Comparison of ENCODE assay signal across 12 cellular contexts in the genomic region with DNA sequence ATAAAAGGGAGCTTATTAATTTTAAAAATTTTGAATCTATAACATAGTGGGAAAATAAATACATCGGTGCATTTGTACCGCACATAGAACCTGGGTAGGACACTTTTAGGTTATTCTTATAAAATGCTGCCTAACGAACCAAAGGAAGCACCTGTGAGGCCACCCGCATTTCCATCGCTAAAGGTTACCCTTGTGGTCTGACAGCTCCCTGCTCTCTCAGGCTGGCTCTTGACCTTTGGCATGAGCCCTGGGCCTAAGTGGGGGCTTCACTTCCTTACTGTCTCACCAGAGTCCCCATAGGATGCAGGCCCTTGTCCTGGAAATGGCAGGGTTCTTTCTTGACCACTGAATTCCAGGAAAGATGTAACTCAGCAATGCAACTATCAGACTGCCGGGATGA. TPM values are rescaled to one million over a fixed set of nuclear protein-coding genes. Genes with fewer than 3 reads are reported as not detected.
DNase-seq lines count a peak whose midpoint lies in the region; ATAC-seq and TF ChIP-seq lines count a peak whose summit lies in the region.
"Had no signal": no experiment of that assay in that cellular context is flagged by ENCODE, and none has a peak within 500 bp of the region (broad histone marks: within the 10 kb centered on the region; RNA-seq: fewer than 3 reads in every experiment).

No MANE protein-coding gene starts in this region.

- peak overlapping the region; percentile 72 for H3K4me3 Mint-ChIP-seq in activated naive CD4-positive, alpha-beta T cell treated with anti-CD3 and anti-CD28 coated beads for 36 hours
- H3K4me3 Mint-ChIP-seq in stimulated activated naive CD8-positive, alpha-beta T cell treated with anti-CD3 and anti-CD28 coated beads, Interleukin-15, amount 100 ng/mL, for 72 hours: peak overlapping the region; percentile 81 to 83
- H3K4me3 Mint-ChIP-seq in glutamatergic neuron (ENCODE audit: unreplicated experiment): no peak overlapping the region

- no peak overlapping the region for H3K4me3 ChIP-seq in SK-N-MC
- H3K4me3 ChIP-seq: psoas muscle had no signal

- no peaks in the 10 kb centered on the region for H3K9me3 ChIP-seq in SK-N-MC (ENCODE audit: low read depth, low read length)
- H3K9me3 ChIP-seq: psoas muscle had no signal

- TF ChIP-seq CTCF in glutamatergic neuron (IDR thresholded peaks at IDR 0.05; ENCODE audit: partially characterized antibody, unreplicated experiment): no peak

- no peak overlapping the region for H3K9ac ChIP-seq in SK-N-MC (ENCODE audit: insufficient read length)

- H3K36me3 ChIP-seq in SK-N-MC (ENCODE audit: insufficient read depth, low read length): peaks cover 51% of the 10 kb centered on the region

- peak; percentile 41 for DNase-seq in activated naive CD4-positive, alpha-beta T cell treated with anti-CD3 and anti-CD28 coated beads for 36 hours
- DNase-seq in activated naive CD4-positive, alpha-beta T cell (lab: John Stamatoyannopoulos, UW): no peak
- DNase-seq in SK-N-MC (ENCODE audit: low read depth, low spot score) (no peak), midbrain (lab: John Stamatoyannopoulos, UW) (no peak), glutamatergic neuron (no peak), NK-92 (lab: John Stamatoyannopoulos, UW; ENCODE audit: unreplicated experiment) (no peak)
- DNase-seq in stimulated activated naive CD8-positive, alpha-beta T cell treated with anti-CD3 and anti-CD28 coated beads, Interleukin-15, amount 100 ng/mL, for 72 hours: no peak
- DNase-seq: cortex of kidney, DMS79 treated with DMSO at 0.1 percent for 48 hours, NCI-H2081 treated with DMSO at 0.1 percent for 48 hours, psoas muscle had no signal

- peak; percentile 32 for ATAC-seq in HG02759 (IDR thresholded peaks at IDR 0.05; ENCODE audit: unreplicated experiment)
- no peak for ATAC-seq in stimulated activated naive CD8-positive, alpha-beta T cell treated with anti-CD3 and anti-CD28 coated beads, Interleukin-15, amount 100 ng/mL, for 72 hours

- H3K4me1 Mint-ChIP-seq in activated naive CD4-positive, alpha-beta T cell treated with anti-CD3 and anti-CD28 coated beads for 36 hours (ENCODE audit: low read depth): peaks cover 75% of the 10 kb centered on the region
- H3K4me1 Mint-ChIP-seq in stimulated activated naive CD8-positive, alpha-beta T cell treated with anti-CD3 and anti-CD28 coated beads, Interleukin-15, amount 100 ng/mL, for 72 hours: peaks cover 71% of the 10 kb centered on the region
- H3K4me1 Mint-ChIP-seq in glutamatergic neuron (ENCODE audit: low read depth, unreplicated experiment): peaks cover 4% of the 10 kb centered on the region

- 0 out of 2 replicates have a peak overlapping the region, but pooled peaks have one; percentile 48 for H3K27ac ChIP-seq in SK-N-MC
- H3K27ac ChIP-seq: psoas muscle had no signal

- peak overlapping the region; percentile 98 for H3K27ac Mint-ChIP-seq in activated naive CD4-positive, alpha-beta T cell treated with anti-CD3 and anti-CD28 coated beads for 36 hours
- H3K27ac Mint-ChIP-seq in stimulated activated naive CD8-positive, alpha-beta T cell treated with anti-CD3 and anti-CD28 coated beads, Interleukin-15, amount 100 ng/mL, for 72 hours: peak overlapping the region; percentile 100
- no peak overlapping the region for H3K27ac Mint-ChIP-seq in glutamatergic neuron (ENCODE audit: unreplicated experiment)

- peaks cover 1% of the 10 kb centered on the region for H3K9me3 Mint-ChIP-seq in activated naive CD4-positive, alpha-beta T cell treated with anti-CD3 and anti-CD28 coated beads for 36 hours
- peaks cover 4 to 8% of the 10 kb centered on the region in 2 donors for H3K9me3 Mint-ChIP-seq in stimulated activated naive CD8-positive, alpha-beta T cell treated with anti-CD3 and anti-CD28 coated beads, Interleukin-15, amount 100 ng/mL, for 72 hours
- H3K9me3 Mint-ChIP-seq in glutamatergic neuron (ENCODE audit: unreplicated experiment): peaks cover 4% of the 10 kb centered on the region

- H3K36me3 Mint-ChIP-seq in activated naive CD4-positive, alpha-beta T cell treated with anti-CD3 and anti-CD28 coated beads for 36 hours (ENCODE audit: low read depth): peaks cover 20% of the 10 kb centered on the region
- H3K36me3 Mint-ChIP-seq in glutamatergic neuron (ENCODE audit: unreplicated experiment): no peaks in the 10 kb centered on the region

- CTCF ChIA-PET in activated naive CD4-positive, alpha-beta T cell treated with anti-CD3 and anti-CD28 coated beads for 36 hours (lab: Charles Lee): interaction anchor here (0.6 to 1.9 kb wide), 14 partner anchors 8 to 281 kb away, joined by 3 to 6 read pairs (median 4); no protein-coding TSS in a partner anchor

- intact Hi-C loops in activated naive CD4-positive, alpha-beta T cell treated with anti-CD3 and anti-CD28 coated beads for 36 hours (cut with micrococcal nuclease): loop anchor here (1.0 kb wide), 1 partner anchor 10 kb away; no protein-coding TSS in a partner anchor

- H3K27me3 Mint-ChIP-seq in activated naive CD4-positive, alpha-beta T cell treated with anti-CD3 and anti-CD28 coated beads for 36 hours (ENCODE audit: low read depth): no peaks in the 10 kb centered on the region
- H3K27me3 Mint-ChIP-seq in stimulated activated naive CD8-positive, alpha-beta T cell treated with anti-CD3 and anti-CD28 coated beads, Interleukin-15, amount 100 ng/mL, for 72 hours: no peaks in the 10 kb centered on the region
- no peaks in the 10 kb centered on the region for H3K27me3 Mint-ChIP-seq in glutamatergic neuron (ENCODE audit: unreplicated experiment)

RNA-seq across cellular contexts. Expression of a gene that starts 46.0 kb away (rescaled TPM):
- 10 to 100 TPM; 56.1 to 57.6 TPM for total RNA-seq in activated naive CD4-positive, alpha-beta T cell treated with anti-CD3 and anti-CD28 coated beads for 36 hours
- total RNA-seq in glutamatergic neuron (ENCODE audit: unreplicated experiment): 10.8 TPM
